Comparison of ENCODE assay signal across 10 cellular contexts in the genomic region with DNA sequence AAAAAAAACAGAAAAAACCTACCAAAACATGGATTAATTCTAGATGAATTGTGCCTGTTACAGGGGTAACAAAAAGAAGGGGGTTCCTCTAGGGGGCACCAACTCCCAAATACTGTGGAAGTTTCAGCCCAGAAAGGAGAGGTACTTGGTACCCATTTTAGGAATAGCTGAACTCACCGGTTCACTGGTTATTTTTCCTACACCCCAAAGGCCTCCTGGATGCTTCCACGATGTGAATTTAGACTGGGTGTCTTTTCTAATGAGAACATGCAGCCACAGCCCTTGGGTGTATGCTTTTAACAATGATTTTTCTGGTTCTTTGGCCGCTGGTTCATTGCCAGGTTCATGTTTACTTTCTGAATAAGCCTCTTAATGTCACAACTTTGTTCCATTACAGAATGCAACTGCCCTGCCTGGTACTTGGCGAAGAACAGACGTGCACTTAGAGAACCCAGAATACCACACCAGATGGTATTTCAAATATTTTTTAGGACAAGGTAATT. TPM values are rescaled to one million over a fixed set of nuclear protein-coding genes. Genes with fewer than 3 reads are reported as not detected.
A peak's percentile ranks its signal among the peaks of the same experiment; 100 is the strongest.
DNase-seq lines count a peak whose midpoint lies in the region; ATAC-seq, FAIRE-seq and TF ChIP-seq lines count a peak whose summit lies in the region.
"Had no signal": no experiment of that assay in that cellular context is flagged by ENCODE, and none has a peak within 500 bp of the region (broad histone marks: within the 10 kb centered on the region; RNA-seq: fewer than 3 reads in every experiment).

No MANE protein-coding gene starts in this region.

- H4K20me1 ChIP-seq in OCI-LY7 (ENCODE audit: insufficient read depth, low read length), result no peaks in the 10 kb centered on the region

- POLR2A ChIA-PET in OCI-LY7 (lab: Charles Lee), result interaction anchor here (0.7 kb wide), 2 partner anchors 56 to 376 kb away, joined by 3 read pairs; no protein-coding TSS in a partner anchor

- H3K27ac ChIP-seq in OCI-LY7 (ENCODE audit: low read depth, low read length, poor library complexity, severe bottlenecking), result no peak overlapping the region
- no peak overlapping the region for H3K27ac ChIP-seq in mesendoderm (ENCODE audit: low read depth, low read length)

- H3K4ac ChIP-seq in mesendoderm (ENCODE audit: low read depth, low read length), result no peak overlapping the region

- no peaks in the 10 kb centered on the region for H3K9me2 ChIP-seq in OCI-LY7 (ENCODE audit: insufficient read depth, low read length)

- no peak for FAIRE-seq in GM19239 (lab: Jason Lieb, UNC)
- FAIRE-seq: G401.6 had no signal

- H3K36me3 Mint-ChIP-seq in natural killer cell, result no peaks in the 10 kb centered on the region

- no peak overlapping the region for H2BK120ac ChIP-seq in mesendoderm (ENCODE audit: low read depth, low read length)

- DNase-seq in activated CD4-positive, alpha-beta T cell treated with anti-CD3 and anti-CD28 coated beads for 24 hours (ENCODE audit: low read depth in 2 of 2), result peak; percentile 3 to 35
- no peak for DNase-seq in activated CD4-positive, alpha-beta T cell treated with anti-CD3 and anti-CD28 coated beads for 1 hour
- peak; percentile 11 for DNase-seq in OCI-LY7 (ENCODE audit: low spot score)
- peak; percentile 1 for DNase-seq in central memory CD4-positive, alpha-beta T cell
- peak; percentile 14 for DNase-seq in mesendoderm
- DNase-seq in ureter (ENCODE audit: low spot score), result peak; percentile 74
- DNase-seq in natural killer cell, result no peak
- DNase-seq in GM19239 (ENCODE audit: insufficient read length, low spot score), result no peak

- H2BK15ac ChIP-seq in mesendoderm (replicated peaks; ENCODE audit: low read depth), result no peak overlapping the region

- H3K4me1 ChIP-seq in OCI-LY7 (ENCODE audit: insufficient read depth, low read length, poor library complexity, severe bottlenecking), result no peaks in the 10 kb centered on the region
- H3K4me1 ChIP-seq in mesendoderm (ENCODE audit: control insufficient read depth, low read depth, low read length), result no peaks in the 10 kb centered on the region

- H2AFZ ChIP-seq in OCI-LY7 (ENCODE audit: low read length), result no peak overlapping the region

- H3K36me3 ChIP-seq in OCI-LY7 (ENCODE audit: insufficient read depth, low read length), result no peaks in the 10 kb centered on the region
- no peaks in the 10 kb centered on the region for H3K36me3 ChIP-seq in mesendoderm (ENCODE audit: control insufficient read depth, insufficient read depth, low read length)

- intact Hi-C loops in OCI-LY7 (cut with micrococcal nuclease; ENCODE audit: unreplicated experiment) (no loop called here), natural killer cell (cut with micrococcal nuclease) (no loop called here)

- no peak overlapping the region for H4K8ac ChIP-seq in mesendoderm (ENCODE audit: low read depth, low read length)

- WGBS in mesendoderm (ENCODE audit: extremely low coverage, insufficient coverage, low lambda C conversion rate), result no CpG with 5 or more reads among the region's 5 CpGs

- H3K4me2 ChIP-seq in OCI-LY7 (ENCODE audit: low read length) (no peak overlapping the region), mesendoderm (ENCODE audit: low read length) (no peak overlapping the region)

- H4K5ac ChIP-seq in mesendoderm (ENCODE audit: low read length), result no peak overlapping the region

- no peak for ATAC-seq in natural killer cell

- H3K4me1 Mint-ChIP-seq in natural killer cell, result no peaks in the 10 kb centered on the region

- no peaks in the 10 kb centered on the region for H3K79me1 ChIP-seq in mesendoderm (ENCODE audit: low read length)

- CTCF ChIA-PET in OCI-LY7 (lab: Charles Lee; ENCODE audit: unreplicated experiment), result no interaction called here

- no peak overlapping the region for H3K18ac ChIP-seq in mesendoderm (ENCODE audit: low read length)

- no peak overlapping the region for H3K4me3 Mint-ChIP-seq in natural killer cell
- H3K4me3 Mint-ChIP-seq: stimulated activated naive CD8-positive, alpha-beta T cell treated with anti-CD3 and anti-CD28 coated beads, Interleukin-15, Interleukin-2, amounts not matched to agents 100 ng/mL and 50 ng/mL, for 24 hours had no signal

- H3K4me3 ChIP-seq in OCI-LY7 (ENCODE audit: low read depth, low read length, poor library complexity, severe bottlenecking) (no peak overlapping the region), mesendoderm (ENCODE audit: low read length) (no peak overlapping the region)

- no peak overlapping the region for H3K56ac ChIP-seq in mesendoderm (ENCODE audit: low read length)

- TF ChIP-seq CTCF in OCI-LY7 (conservative IDR thresholded peaks at IDR 0.05; ENCODE audit: low read length), result peak; percentile 68
- TF ChIP-seq CTCF in natural killer cell (IDR thresholded peaks at IDR 0.05), result no peak

- no peaks in the 10 kb centered on the region for H3K27me3 ChIP-seq in mesendoderm (ENCODE audit: insufficient read depth, low read length, poor library complexity)

- H3K27ac Mint-ChIP-seq in natural killer cell, result no peak overlapping the region
- H3K27ac Mint-ChIP-seq: stimulated activated naive CD8-positive, alpha-beta T cell treated with anti-CD3 and anti-CD28 coated beads, Interleukin-15, Interleukin-2, amounts not matched to agents 100 ng/mL and 50 ng/mL, for 24 hours had no signal

- no peak overlapping the region for H3K9ac ChIP-seq in mesendoderm (ENCODE audit: low read length)

- H3K9me3 Mint-ChIP-seq in natural killer cell, result no peaks in the 10 kb centered on the region
- H3K9me3 Mint-ChIP-seq: stimulated activated naive CD8-positive, alpha-beta T cell treated with anti-CD3 and anti-CD28 coated beads, Interleukin-15, Interleukin-2, amounts not matched to agents 100 ng/mL and 50 ng/mL, for 24 hours had no signal

- no peak overlapping the region for H2AK5ac ChIP-seq in mesendoderm (ENCODE audit: low read length)

- no peaks in the 10 kb centered on the region for H3K79me2 ChIP-seq in OCI-LY7 (ENCODE audit: insufficient read depth, low read depth, low read length)
- H3K79me2 ChIP-seq in mesendoderm (ENCODE audit: control insufficient read depth, insufficient read depth, low read length), result no peaks in the 10 kb centered on the region

- BruUV-seq in OCI-LY7 (replicated peaks; lab: Mats Ljungman, UMichigan), result no TSS peak

- H3K23ac ChIP-seq in mesendoderm (ENCODE audit: low read length), result no peak overlapping the region

- no peaks in the 10 kb centered on the region for H3K9me3 ChIP-seq in OCI-LY7 (ENCODE audit: low read length)

- H2BK5ac ChIP-seq in mesendoderm (ENCODE audit: low read length), result no peak overlapping the region

- H3K27me3 Mint-ChIP-seq in natural killer cell (ENCODE audit: low read depth in 2 of 2), result peaks cover 6 to 19% of the 10 kb centered on the region in 2 donors

RNA-seq across cellular contexts. Expression of gene GARNL3, which starts 46.7 kb away (rescaled TPM):
- 17.2 and 21.1 TPM in 2 replicates for total RNA-seq in OCI-LY7 (2014; rRNA removed; shearing (Covaris generic))
- total RNA-seq in OCI-LY7 (2022) (16.1 and 23.2 TPM in 2 replicates), ureter (59.0 TPM), natural killer cell (1 to 10 TPM; 3.8 to 6.0 (median 6.0) TPM)
- polyA plus RNA-seq in mesendoderm (2013, experiment 1 of 2), result 1.3 TPM
- polyA plus RNA-seq in mesendoderm (2013, experiment 2 of 2), result 1.2 TPM

Comparison
In these comparisons a context has a peak if more than half of its experiments do, and no peak if none do; other contexts are left out.
1. DNase-seq: peak in activated CD4-positive, alpha-beta T cell treated with anti-CD3 and anti-CD28 coated beads for 24 hours (2 of 2), OCI-LY7 (single experiment), central memory CD4-positive, alpha-beta T cell (single experiment), mesendoderm (single experiment) and ureter (single experiment); none in activated CD4-positive, alpha-beta T cell treated with anti-CD3 and anti-CD28 coated beads for 1 hour (single experiment), natural killer cell (single experiment) and GM19239 (single experiment).